In genomic region chr18:74790451-74790850, GRCh38 we compare ENCODE assay signal across 24 cellular contexts.
"Had no signal": no experiment of that assay in that cellular context is flagged by ENCODE, and none has a peak within 500 bp of the region (broad histone marks: within the 10 kb centered on the region; RNA-seq: fewer than 3 reads in every experiment).

No MANE protein-coding gene starts in this region.

- H3K27me3 ChIP-seq: esophagus squamous epithelium, pancreas, right lobe of liver, suprapubic skin, thyroid gland, uterus had no signal

- H3K36me3 Mint-ChIP-seq: natural killer cell treated with Interleukin-12 subunit alpha and Interleukin-12 subunit beta and Interleukin-15 and Interleukin-18, amount 100 ng/mL, for 72 hours; stimulated activated effector memory CD8-positive, alpha-beta T cell treated with anti-CD3 and anti-CD28 coated beads, Interleukin-12 subunit alpha, Interleukin-12 subunit beta, amount 100 ng/mL, for 72 hours had no signal

- H3K4me3 ChIP-seq: esophagus squamous epithelium, left ventricle myocardium inferior, lower lobe of right lung, pancreas, right lobe of liver, suprapubic skin, thyroid gland, uterus had no signal

- H3K9me3 Mint-ChIP-seq: immature natural killer cell; memory B cell; natural killer cell treated with Interleukin-12 subunit alpha and Interleukin-12 subunit beta and Interleukin-15 and Interleukin-18, amount 100 ng/mL, for 72 hours; stimulated activated effector memory CD8-positive, alpha-beta T cell treated with anti-CD3 and anti-CD28 coated beads, Interleukin-12 subunit alpha, Interleukin-12 subunit beta, amount 100 ng/mL, for 72 hours; type B pancreatic cell had no signal

- FAIRE-seq: endometrium, keratinocyte, pancreas had no signal

- DNase-seq: cortex of kidney; effector memory CD4-positive, alpha-beta T cell; esophagus squamous epithelium; foreskin fibroblast; immature natural killer cell; left ventricle myocardium inferior; lower lobe of right lung; midbrain; occipital lobe; pancreas; right lobe of liver; stimulated activated CD4-positive, alpha-beta T cell treated with anti-CD3 and anti-CD28 coated beads, Interleukin-4, amount 100 ng/mL, for 1 hour; stimulated activated CD8-positive, alpha-beta memory T cell treated with anti-CD3 and anti-CD28 coated beads, Interleukin-4, amount 100 ng/mL, for 48 hours; stimulated activated naive CD8-positive, alpha-beta T cell treated with anti-CD3 and anti-CD28 coated beads, Interleukin-15, Interleukin-2, amounts not matched to agents 100 U/mL and 50 U/mL, for 24 hours; thyroid gland; uterus had no signal

- ATAC-seq: lower lobe of right lung; natural killer cell treated with Interleukin-12 subunit alpha and Interleukin-12 subunit beta and Interleukin-15 and Interleukin-18, amount 100 ng/mL, for 72 hours; pancreas; right lobe of liver; stimulated activated effector memory CD8-positive, alpha-beta T cell treated with anti-CD3 and anti-CD28 coated beads, Interleukin-12 subunit alpha, Interleukin-12 subunit beta, amount 100 ng/mL, for 72 hours; stimulated activated naive CD8-positive, alpha-beta T cell treated with anti-CD3 and anti-CD28 coated beads, Interleukin-15, Interleukin-2, amounts not matched to agents 100 U/mL and 50 U/mL, for 24 hours had no signal

- H3K27ac ChIP-seq: esophagus squamous epithelium, left ventricle myocardium inferior, lower lobe of right lung, pancreas, right lobe of liver, suprapubic skin, thyroid gland, uterus had no signal

- H3K4me1 Mint-ChIP-seq: immature natural killer cell; stimulated activated effector memory CD8-positive, alpha-beta T cell treated with anti-CD3 and anti-CD28 coated beads, Interleukin-12 subunit alpha, Interleukin-12 subunit beta, amount 100 ng/mL, for 72 hours had no signal

- H3K27me3 Mint-ChIP-seq: memory B cell; natural killer cell treated with Interleukin-12 subunit alpha and Interleukin-12 subunit beta and Interleukin-15 and Interleukin-18, amount 100 ng/mL, for 72 hours; progenitor cell of endocrine pancreas; type B pancreatic cell had no signal

- H3K36me3 ChIP-seq: esophagus squamous epithelium, left ventricle myocardium inferior, lower lobe of right lung, pancreas, right lobe of liver, thyroid gland, uterus had no signal

- H3K4me1 ChIP-seq: esophagus squamous epithelium, left ventricle myocardium inferior, lower lobe of right lung, pancreas, right lobe of liver, suprapubic skin, uterus had no signal

- H3K9me3 ChIP-seq: esophagus squamous epithelium, left ventricle myocardium inferior, lower lobe of right lung, pancreas, right lobe of liver, suprapubic skin, thyroid gland, uterus had no signal

- H3K27ac Mint-ChIP-seq: immature natural killer cell; memory B cell; natural killer cell treated with Interleukin-12 subunit alpha and Interleukin-12 subunit beta and Interleukin-15 and Interleukin-18, amount 100 ng/mL, for 72 hours; progenitor cell of endocrine pancreas; stimulated activated effector memory CD8-positive, alpha-beta T cell treated with anti-CD3 and anti-CD28 coated beads, Interleukin-12 subunit alpha, Interleukin-12 subunit beta, amount 100 ng/mL, for 72 hours; type B pancreatic cell had no signal

- H3K4me3 Mint-ChIP-seq: immature natural killer cell; memory B cell; natural killer cell treated with Interleukin-12 subunit alpha and Interleukin-12 subunit beta and Interleukin-15 and Interleukin-18, amount 100 ng/mL, for 72 hours; stimulated activated effector memory CD8-positive, alpha-beta T cell treated with anti-CD3 and anti-CD28 coated beads, Interleukin-12 subunit alpha, Interleukin-12 subunit beta, amount 100 ng/mL, for 72 hours; type B pancreatic cell had no signal
